ENCODE assay signal across 26 cellular contexts in genomic region chr2:208360259-208361076, GRCh38. TPM values are rescaled to one million over a fixed set of nuclear protein-coding genes. Genes with fewer than 3 reads are reported as not detected.
A peak's percentile ranks its signal among the peaks of the same experiment; 100 is the strongest.
DNase-seq lines count a peak whose midpoint lies in the region; ATAC-seq, FAIRE-seq and TF ChIP-seq lines count a peak whose summit lies in the region.
"Had no signal": no experiment of that assay in that cellular context is flagged by ENCODE, and none has a peak within 500 bp of the region (broad histone marks: within the 10 kb centered on the region; RNA-seq: fewer than 3 reads in every experiment).

No MANE protein-coding gene starts in this region.

- H3K27me3 ChIP-seq in left ventricle myocardium inferior (ENCODE audit: low read depth), result no peaks in the 10 kb centered on the region
- H3K27me3 ChIP-seq in HepG2 (ENCODE audit: control insufficient read depth in 1 of 2, insufficient read depth in 2 of 2, low read length in 2 of 2), result no peaks in the 10 kb centered on the region
- H3K27me3 ChIP-seq in testis, result no peaks in the 10 kb centered on the region
- H3K27me3 ChIP-seq in WERI-Rb-1 (ENCODE audit: insufficient read depth, low read depth, severe bottlenecking), result no peaks in the 10 kb centered on the region
- H3K27me3 ChIP-seq: foreskin keratinocyte, vagina had no signal

- H3K9me3 ChIP-seq in left ventricle myocardium inferior (replicated peaks), result peaks cover 17% of the 10 kb centered on the region
- H3K9me3 ChIP-seq in HepG2 (ENCODE audit: low read length), result peaks cover 12% of the 10 kb centered on the region
- H3K9me3 ChIP-seq in testis, result no peaks in the 10 kb centered on the region
- H3K9me3 ChIP-seq in WERI-Rb-1 (ENCODE audit: severe bottlenecking), result no peaks in the 10 kb centered on the region
- H3K9me3 ChIP-seq: vagina had no signal

- no TSS peak for BruUV-seq in HepG2 (replicated peaks; lab: Mats Ljungman, UMichigan)

- no peak for TF ChIP-seq EP300 in HepG2 (IDR thresholded peaks at IDR 0.05; ENCODE audit: low read depth in 2 of 2, low read length in 2 of 2)
- TF ChIP-seq EP300 in HepG2 (CRISPR knock-in tag; IDR thresholded peaks at IDR 0.05; ENCODE audit: borderline replicate concordance), result no peak

- CTCF ChIA-PET in HepG2 (lab: Yijun Ruan, JAX; ENCODE audit: low intra/inter-chr PET ratio, low total read pairs), result no interaction called here

- TF ChIP-seq RAD21 in HepG2 (CRISPR knock-in tag; IDR thresholded peaks at IDR 0.05), result no peak

- no peak overlapping the region for H3K9ac ChIP-seq in HepG2 (ENCODE audit: insufficient read depth, low read depth, low read length)

- H3K79me2 ChIP-seq in HepG2 (ENCODE audit: insufficient read depth, low read length), result no peaks in the 10 kb centered on the region

- H3K4me3 ChIP-seq in left ventricle myocardium inferior (no peak overlapping the region), HepG2 (replicated peaks in 1 of 3; ENCODE audit: insufficient read depth in 1 of 3, low read depth in 2 of 3, low read length in 3 of 3) (no peak overlapping the region), testis (peak overlapping the region; percentile 36 to 37), WERI-Rb-1 (ENCODE audit: low read depth, low read length) (no peak overlapping the region)
- H3K4me3 ChIP-seq: vagina had no signal

- no peak for TF ChIP-seq POLR2A in HepG2 (IDR thresholded peaks at IDR 0.05; ENCODE audit: insufficient read depth in 1 of 2, low read depth in 2 of 2, low read length in 2 of 2)
- no peak for TF ChIP-seq POLR2A in testis (IDR thresholded peaks at IDR 0.05)

- peak; percentile 45 for ATAC-seq in Right ventricle myocardium superior (ENCODE audit: poor library complexity)
- ATAC-seq in HepG2, result peak; percentile 60
- ATAC-seq in GM19035 (IDR thresholded peaks at IDR 0.05; ENCODE audit: unreplicated experiment), result no peak
- ATAC-seq in HG02973 (IDR thresholded peaks at IDR 0.05; ENCODE audit: unreplicated experiment), result no peak
- ATAC-seq: foreskin keratinocyte had no signal

- H3K4me2 ChIP-seq in HepG2 (ENCODE audit: low read depth, low read length), result no peak overlapping the region

- H3K4me1 ChIP-seq in left ventricle myocardium inferior (no peaks in the 10 kb centered on the region), HepG2 (ENCODE audit: insufficient read depth, low read length) (no peaks in the 10 kb centered on the region), testis (no peaks in the 10 kb centered on the region)

- no peak overlapping the region for H2AFZ ChIP-seq in HepG2 (ENCODE audit: low read length)

- no peaks in the 10 kb centered on the region for H4K20me1 ChIP-seq in HepG2 (ENCODE audit: insufficient read depth, low read length)

- WGBS in HepG2 (ENCODE audit: low lambda C conversion rate), result 87% methylated on average over 31 of the region's 48 CpGs
- WGBS in testis, 2 donors, result 60 to 72% methylated on average over 10 to 38 of the region's 48 CpGs

- no peak for DNase-seq in Right ventricle myocardium superior
- no peak for DNase-seq in left ventricle myocardium inferior
- DNase-seq in NCI-H510A (lab: John Stamatoyannopoulos, UW), result peak; percentile 45
- no peak for DNase-seq in HepG2 (ENCODE audit: low spot score)
- DNase-seq in testis, result peak; percentile 14
- no peak for DNase-seq in WERI-Rb-1
- DNase-seq: ACHN; activated CD4-positive, alpha-beta T cell treated with anti-CD3 and anti-CD28 coated beads for 1 hour; activated naive CD4-positive, alpha-beta T cell treated with anti-CD3 and anti-CD28 coated beads, Interleukin-2, amount 10 ng/mL, durations not matched to agents 7 days and 5 days; activated T-cell treated with anti-CD3 and anti-CD28 coated beads, Interleukin-2, amount 50 U/mL, for 24 hours; cerebellar nuclear complex; foreskin keratinocyte; hippocampal formation; NCI-H2171 treated with DMSO at 0.1 percent for 48 hours; NCI-H774; retina; stimulated activated CD4-positive, alpha-beta T cell treated with anti-CD3 and anti-CD28 coated beads, Interleukin-12 subunit alpha, Interleukin-12 subunit beta, amount 100 ng/mL, for 4 hours; SW 1271 had no signal

- TF ChIP-seq CTCF in left ventricle myocardium inferior (IDR thresholded peaks at IDR 0.05; ENCODE audit: borderline replicate concordance) (no peak), HepG2 (CRISPR knock-in tag; IDR thresholded peaks at IDR 0.05) (no peak), testis (IDR thresholded peaks at IDR 0.05) (no peak), WERI-Rb-1 (IDR thresholded peaks at IDR 0.05; ENCODE audit: low read depth, low read length) (no peak)

- no peak for FAIRE-seq in HepG2 (lab: Jason Lieb, UNC)
- FAIRE-seq: islet of Langerhans had no signal

- POLR2A ChIA-PET in HepG2 (lab: Yijun Ruan, JAX), result no interaction called here

- peaks cover 20% of the 10 kb centered on the region for H3K36me3 ChIP-seq in left ventricle myocardium inferior
- H3K36me3 ChIP-seq in HepG2 (replicated peaks in 1 of 2; ENCODE audit: control insufficient read depth in 1 of 2, insufficient read depth in 2 of 2, low read length in 2 of 2), result peaks cover 0 to 3% of the 10 kb centered on the region in 2 experiments; a peak in 2 of 5 replicates
- H3K36me3 ChIP-seq in testis (ENCODE audit: low read depth, missing control alignments), result no peaks in the 10 kb centered on the region
- peaks cover 3% of the 10 kb centered on the region for H3K36me3 ChIP-seq in WERI-Rb-1

- H3K27ac ChIP-seq in left ventricle myocardium inferior (replicated peaks) (no peak overlapping the region), HepG2 (ENCODE audit: extremely low read length, insufficient read depth, low read length) (no peak overlapping the region), testis (no peak overlapping the region), WERI-Rb-1 (no peak overlapping the region)
- H3K27ac ChIP-seq: C4-2B, foreskin keratinocyte, vagina had no signal

- intact Hi-C loops in Right ventricle myocardium superior (cut with DNase I) (no loop called here), left ventricle myocardium inferior (cut with micrococcal nuclease) (no loop called here), HepG2 (cut with micrococcal nuclease; ENCODE audit: unreplicated experiment) (no loop called here), testis (cut with DNase I; ENCODE audit: low total_unique reads) (no loop called here)

- in situ Hi-C loops in HepG2 (cut with HindIII; ENCODE audit: extremely low pct_ligation_motif_present, low pct_unique_long_range_greater_than_20kb), result no loop called here

TF ChIP-seq in HepG2, 621 proteins besides CTCF, POLR2A, EP300 and RAD21 (continues in another document):
- TF ChIP-seq, protein P1, sequence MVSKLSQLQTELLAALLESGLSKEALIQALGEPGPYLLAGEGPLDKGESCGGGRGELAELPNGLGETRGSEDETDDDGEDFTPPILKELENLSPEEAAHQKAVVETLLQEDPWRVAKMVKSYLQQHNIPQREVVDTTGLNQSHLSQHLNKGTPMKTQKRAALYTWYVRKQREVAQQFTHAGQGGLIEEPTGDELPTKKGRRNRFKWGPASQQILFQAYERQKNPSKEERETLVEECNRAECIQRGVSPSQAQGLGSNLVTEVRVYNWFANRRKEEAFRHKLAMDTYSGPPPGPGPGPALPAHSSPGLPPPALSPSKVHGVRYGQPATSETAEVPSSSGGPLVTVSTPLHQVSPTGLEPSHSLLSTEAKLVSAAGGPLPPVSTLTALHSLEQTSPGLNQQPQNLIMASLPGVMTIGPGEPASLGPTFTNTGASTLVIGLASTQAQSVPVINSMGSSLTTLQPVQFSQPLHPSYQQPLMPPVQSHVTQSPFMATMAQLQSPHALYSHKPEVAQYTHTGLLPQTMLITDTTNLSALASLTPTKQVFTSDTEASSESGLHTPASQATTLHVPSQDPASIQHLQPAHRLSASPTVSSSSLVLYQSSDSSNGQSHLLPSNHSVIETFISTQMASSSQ (IDR thresholded peaks at IDR 0.05; ENCODE audit: low read depth), result no peak
- TF ChIP-seq, protein P1 (CRISPR knock-in tag; IDR thresholded peaks at IDR 0.05; ENCODE audit: borderline replicate concordance), result peak; percentile 22; the same call in 1 of the 2 replicates

RNA-seq across cellular contexts. Expression of gene PTH2R, which starts 46.1 kb away (rescaled TPM):
- total RNA-seq in Right ventricle myocardium superior (not detected), left ventricle myocardium inferior (not detected), HepG2 (2016; rRNA removed; fragmentation: Illumina TruSeq; extraction: Trizol) (0.04 TPM in 1 of 2 replicates, not detected in the other), testis (1 to 10 TPM; 1.5 to 1.9 TPM)
- not detected in 2 replicates for total RNA-seq in HepG2 (2016; cell fraction: cytosol; rRNA removed; fragmentation: Illumina TruSeq; extraction: Trizol; ENCODE audit: low read depth)
- not detected in 2 replicates for total RNA-seq in HepG2 (2016; cell fraction: insoluble cytoplasmic fraction; rRNA removed; fragmentation: Illumina TruSeq; extraction: Trizol)
- not detected in 2 replicates for total RNA-seq in HepG2 (2016; cell fraction: membrane; rRNA removed; fragmentation: Illumina TruSeq; extraction: Trizol)
- not detected in 2 replicates for total RNA-seq in HepG2 (2016; cell fraction: nucleus; rRNA removed; fragmentation: Illumina TruSeq; extraction: Trizol)
- polyA plus RNA-seq in HepG2 (2011; rRNA removed) (not detected in 2 replicates), testis (ENCODE audit: insufficient read depth, low read depth, low replicate concordance) (1.3 TPM)
- not detected in 2 replicates for polyA plus RNA-seq in HepG2 (2011; cell fraction: cytosol; rRNA removed)
- polyA plus RNA-seq in HepG2 (2011; cell fraction: nucleus; rRNA removed), result not detected in 2 replicates
- polyA plus RNA-seq in HepG2 (2012), result not detected in 2 replicates
- not detected in 2 replicates for polyA plus RNA-seq in HepG2 (2016; cell fraction: cytosol; fragmentation: Illumina TruSeq; extraction: Trizol; ENCODE audit: low read depth)
- polyA plus RNA-seq in HepG2 (2016; cell fraction: insoluble cytoplasmic fraction; fragmentation: Illumina TruSeq; extraction: Trizol; ENCODE audit: low read depth), result not detected in 2 replicates
- polyA plus RNA-seq in HepG2 (2016; cell fraction: membrane; fragmentation: Illumina TruSeq; extraction: Trizol; ENCODE audit: low read depth), result not detected in 2 replicates
- not detected in 2 replicates for polyA plus RNA-seq in HepG2 (2016; cell fraction: nucleus; fragmentation: Illumina TruSeq; extraction: Trizol; ENCODE audit: insufficient read depth, low read depth)
- polyA minus RNA-seq in HepG2 (2011; rRNA and poly(A)+ RNA removed; ENCODE audit: low replicate concordance), result 0.08 TPM in 1 of 2 replicates, not detected in the other
- polyA minus RNA-seq in HepG2 (2011; cell fraction: cytosol; rRNA and poly(A)+ RNA removed), result not detected in 2 replicates
- polyA minus RNA-seq in HepG2 (2011; cell fraction: nucleus; rRNA and poly(A)+ RNA removed), result 0.37 and 0.39 TPM in 2 replicates
- total RNA-seq: epithelial cell of proximal tubule, foreskin keratinocyte, HT1080, lung microvascular endothelial cell, vagina had no signal
- polyA plus RNA-seq: foreskin keratinocyte had no signal

Comparison
In these comparisons a context has a peak if more than half of its experiments do, and no peak if none do; other contexts are left out.
1. ATAC-seq: peak in Right ventricle myocardium superior (single experiment) and HepG2 (single experiment); none in GM19035 (single experiment) and HG02973 (single experiment).
2. DNase-seq: peak in NCI-H510A (single experiment) and testis (single experiment); none in Right ventricle myocardium superior (single experiment), left ventricle myocardium inferior (single experiment), HepG2 (single experiment) and WERI-Rb-1 (single experiment).
3. H3K4me3 ChIP-seq: peak in testis (2 of 2); none in left ventricle myocardium inferior (single experiment), HepG2 (0 of 3) and WERI-Rb-1 (single experiment).